9 cellular contexts compared by ENCODE assay signal in genomic region chr16:57609541-57610401, GRCh38. TPM values are rescaled to one million over a fixed set of nuclear protein-coding genes. Genes with fewer than 3 reads are reported as not detected.
A peak's percentile ranks its signal among the peaks of the same experiment; 100 is the strongest.
DNase-seq lines count a peak whose midpoint lies in the region; FAIRE-seq and TF ChIP-seq lines count a peak whose summit lies in the region.
"Had no signal": no experiment of that assay in that cellular context is flagged by ENCODE, and none has a peak within 500 bp of the region (broad histone marks: within the 10 kb centered on the region; RNA-seq: fewer than 3 reads in every experiment).

No MANE protein-coding gene starts in this region.

- no peak overlapping the region for H3K4me3 ChIP-seq in H7 (ENCODE audit: insufficient read depth, low read depth, low read length)
- H3K4me3 ChIP-seq in stomach, result no peak overlapping the region

- H3K27me3 Mint-ChIP-seq in activated naive CD4-positive, alpha-beta T cell treated with anti-CD3 and anti-CD28 coated beads, Interleukin-2, amount 10 ng/mL, durations not matched to agents 7 days and 5 days, result peaks cover 5% of the 10 kb centered on the region

- 7 to 27% (median 16%) methylated on average over 11 to 12 of the region's 12 CpGs for WGBS in stomach, 5 donors

- CTCF ChIA-PET in activated naive CD4-positive, alpha-beta T cell treated with anti-CD3 and anti-CD28 coated beads, Interleukin-2, amount 10 ng/mL, durations not matched to agents 7 days and 5 days (lab: Charles Lee), result interaction anchor here (0.8 to 5.6 kb wide), 15 partner anchors 9 to 450 kb away, joined by 3 to 82 read pairs (median 7); partner anchors contain the start of gene ADGRG1

- peak overlapping the region; percentile 83 to 88 (median 84) for H3K27ac ChIP-seq in stomach

- no peaks in the 10 kb centered on the region for H3K27me3 ChIP-seq in H7 (ENCODE audit: control insufficient read depth, insufficient read depth, low read length)
- H3K27me3 ChIP-seq in stomach, result no peaks in the 10 kb centered on the region

- H3K9me3 Mint-ChIP-seq in activated naive CD4-positive, alpha-beta T cell treated with anti-CD3 and anti-CD28 coated beads, Interleukin-2, amount 10 ng/mL, durations not matched to agents 7 days and 5 days, result no peaks in the 10 kb centered on the region

- no peak for TF ChIP-seq POLR2A in stomach (IDR thresholded peaks at IDR 0.05)
- TF ChIP-seq POLR2A in H54 (IDR thresholded peaks at IDR 0.05; ENCODE audit: low read depth, low read length), result no peak

- H3K36me3 ChIP-seq in H7 (replicated peaks; ENCODE audit: control insufficient read depth, insufficient read depth, low read length) (no peaks in the 10 kb centered on the region), stomach (no peaks in the 10 kb centered on the region)

- intact Hi-C loops in stomach (cut with DNase I; ENCODE audit: low total_unique reads), result no loop called here

- H3K4me1 ChIP-seq in stomach, result peaks cover 31 to 54% (median 48%) of the 10 kb centered on the region in 4 donors

- no peaks in the 10 kb centered on the region for H3K36me3 Mint-ChIP-seq in activated naive CD4-positive, alpha-beta T cell treated with anti-CD3 and anti-CD28 coated beads, Interleukin-2, amount 10 ng/mL, durations not matched to agents 7 days and 5 days

- peaks cover 49% of the 10 kb centered on the region for H3K4me1 Mint-ChIP-seq in activated naive CD4-positive, alpha-beta T cell treated with anti-CD3 and anti-CD28 coated beads, Interleukin-2, amount 10 ng/mL, durations not matched to agents 7 days and 5 days

- DNase-seq in GM18507 (ENCODE audit: extremely low spot score, insufficient read length, low read depth), result peak; percentile 64
- peak; percentile 43 for DNase-seq in H7
- peak; percentile 16 for DNase-seq in NCI-H2029 (lab: John Stamatoyannopoulos, UW)
- DNase-seq in activated naive CD4-positive, alpha-beta T cell treated with anti-CD3 and anti-CD28 coated beads, Interleukin-2, amount 10 ng/mL, durations not matched to agents 7 days and 5 days, result peak; percentile 83
- peak; percentile 46 to 91 for DNase-seq in lung microvascular endothelial cell (ENCODE audit: low read depth in 2 of 2)
- DNase-seq in stomach, result peak; percentile 79
- DNase-seq in dedifferentiated amniotic fluid mesenchymal stem cell (ENCODE audit: extremely low spot score), result no peak
- no peak for DNase-seq in H54 (ENCODE audit: insufficient read length, low spot score)

- peak; percentile 95 for FAIRE-seq in GM18507 (lab: Jason Lieb, UNC)
- no peak for FAIRE-seq in H54 (lab: Jason Lieb, UNC)

- no peaks in the 10 kb centered on the region for H3K9me3 ChIP-seq in stomach

- TF ChIP-seq CTCF in stomach (IDR thresholded peaks at IDR 0.05), result peak in 1 of 7 experiments; percentile 31

- peak overlapping the region; percentile 46 for H3K4me3 Mint-ChIP-seq in activated naive CD4-positive, alpha-beta T cell treated with anti-CD3 and anti-CD28 coated beads, Interleukin-2, amount 10 ng/mL, durations not matched to agents 7 days and 5 days

- H3K27ac Mint-ChIP-seq in activated naive CD4-positive, alpha-beta T cell treated with anti-CD3 and anti-CD28 coated beads, Interleukin-2, amount 10 ng/mL, durations not matched to agents 7 days and 5 days, result peak overlapping the region; percentile 86

- TF ChIP-seq EP300 in stomach (IDR thresholded peaks at IDR 0.05), result no peak

RNA-seq across cellular contexts. Expression of gene ADGRG1, which starts 18.7 kb away (rescaled TPM):
- total RNA-seq in H7 (2014; rRNA removed; shearing (Covaris generic)), result 0.38 and 0.44 TPM in 2 replicates
- total RNA-seq in lung microvascular endothelial cell (1.4 and 17.4 TPM in 2 replicates), stomach (10 to 100 TPM; 17.4 to 84.8 (median 47.2) TPM)
- 10 to 100 TPM in 2 of 3 donors, 1 to 10 TPM in 1; 8.9 to 30.9 (median 21.7) TPM for polyA plus RNA-seq in stomach

RNA-seq across cellular contexts. Expression of gene ADGRG3, which starts 58.3 kb away (rescaled TPM):
- 0.07 and 0.67 TPM in 2 replicates for total RNA-seq in H7 (2014; rRNA removed; shearing (Covaris generic))
- total RNA-seq in lung microvascular endothelial cell (0.65 and 8.3 TPM in 2 replicates), stomach (10 to 100 TPM in 1 of 5 donors, 1 to 10 TPM in 2, not detected in 2; 1.7 to 50.2 (median 7.7) TPM)
- polyA plus RNA-seq in stomach, result 1 to 10 TPM in 1 of 3 donors, under 1 TPM in 2; 0.46 to 1.7 (median 0.95) TPM
- total RNA-seq: RPMI7951 had no signal

Comparison
In these comparisons a context has a peak if more than half of its experiments do, and no peak if none do; other contexts are left out.
1. DNase-seq: peak in GM18507 (single experiment), H7 (single experiment), NCI-H2029 (single experiment), activated naive CD4-positive, alpha-beta T cell treated with anti-CD3 and anti-CD28 coated beads, Interleukin-2, amount 10 ng/mL, durations not matched to agents 7 days and 5 days (single experiment), lung microvascular endothelial cell (2 of 2) and stomach (single experiment); none in dedifferentiated amniotic fluid mesenchymal stem cell (single experiment) and H54 (single experiment).